In the genomic region with DNA sequence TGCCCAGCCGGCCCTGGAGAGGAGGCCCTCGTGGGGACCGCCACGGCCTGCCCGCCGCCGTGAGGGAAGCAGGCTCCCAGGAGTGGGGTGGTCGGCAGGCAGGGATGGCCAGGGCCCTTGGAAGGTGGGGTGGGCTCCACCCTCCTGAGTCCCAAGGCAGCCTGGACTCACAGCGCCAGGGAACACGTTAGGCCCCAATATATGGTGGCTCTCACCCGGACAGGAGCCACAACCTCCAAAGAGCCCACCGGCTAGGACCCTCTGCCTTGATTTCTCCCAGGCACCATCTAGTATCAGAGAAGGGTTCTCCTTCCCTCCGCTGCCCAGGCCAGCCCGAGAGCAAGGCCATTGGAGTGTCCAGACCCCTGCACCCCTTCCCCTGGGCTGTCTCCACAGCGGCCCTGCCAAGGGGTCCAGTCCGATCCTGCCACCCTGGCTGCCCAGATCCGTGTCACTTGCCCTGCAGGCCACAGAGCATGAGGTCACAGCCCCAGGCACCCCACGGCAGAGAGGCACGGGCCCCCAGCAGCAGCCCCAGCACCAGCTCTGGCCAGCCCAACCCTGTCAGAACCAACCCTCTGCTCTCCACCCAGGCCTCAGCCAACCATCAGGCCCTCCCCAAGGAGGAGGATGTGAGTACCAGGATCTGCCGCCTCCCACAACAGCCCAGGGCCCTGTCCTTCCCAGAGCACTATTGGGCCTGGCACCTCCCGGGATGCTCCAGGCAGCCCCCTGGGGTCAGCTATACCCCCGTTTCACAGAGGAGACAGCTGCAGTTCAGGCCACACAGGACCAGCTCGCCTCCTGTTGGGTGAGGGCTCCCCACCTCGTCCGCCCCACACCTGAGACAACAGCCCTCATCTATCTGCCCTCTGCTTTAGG, we compare ENCODE assay signal across 1 cellular context.
TF ChIP-seq lines count a peak whose summit lies in the region.

No MANE protein-coding gene starts in this region.

TF ChIP-seq in HepG2, 621 proteins besides CTCF, POLR2A, EP300 and RAD21 (continued from another document and continues in another):
- TF ChIP-seq, protein P1, sequence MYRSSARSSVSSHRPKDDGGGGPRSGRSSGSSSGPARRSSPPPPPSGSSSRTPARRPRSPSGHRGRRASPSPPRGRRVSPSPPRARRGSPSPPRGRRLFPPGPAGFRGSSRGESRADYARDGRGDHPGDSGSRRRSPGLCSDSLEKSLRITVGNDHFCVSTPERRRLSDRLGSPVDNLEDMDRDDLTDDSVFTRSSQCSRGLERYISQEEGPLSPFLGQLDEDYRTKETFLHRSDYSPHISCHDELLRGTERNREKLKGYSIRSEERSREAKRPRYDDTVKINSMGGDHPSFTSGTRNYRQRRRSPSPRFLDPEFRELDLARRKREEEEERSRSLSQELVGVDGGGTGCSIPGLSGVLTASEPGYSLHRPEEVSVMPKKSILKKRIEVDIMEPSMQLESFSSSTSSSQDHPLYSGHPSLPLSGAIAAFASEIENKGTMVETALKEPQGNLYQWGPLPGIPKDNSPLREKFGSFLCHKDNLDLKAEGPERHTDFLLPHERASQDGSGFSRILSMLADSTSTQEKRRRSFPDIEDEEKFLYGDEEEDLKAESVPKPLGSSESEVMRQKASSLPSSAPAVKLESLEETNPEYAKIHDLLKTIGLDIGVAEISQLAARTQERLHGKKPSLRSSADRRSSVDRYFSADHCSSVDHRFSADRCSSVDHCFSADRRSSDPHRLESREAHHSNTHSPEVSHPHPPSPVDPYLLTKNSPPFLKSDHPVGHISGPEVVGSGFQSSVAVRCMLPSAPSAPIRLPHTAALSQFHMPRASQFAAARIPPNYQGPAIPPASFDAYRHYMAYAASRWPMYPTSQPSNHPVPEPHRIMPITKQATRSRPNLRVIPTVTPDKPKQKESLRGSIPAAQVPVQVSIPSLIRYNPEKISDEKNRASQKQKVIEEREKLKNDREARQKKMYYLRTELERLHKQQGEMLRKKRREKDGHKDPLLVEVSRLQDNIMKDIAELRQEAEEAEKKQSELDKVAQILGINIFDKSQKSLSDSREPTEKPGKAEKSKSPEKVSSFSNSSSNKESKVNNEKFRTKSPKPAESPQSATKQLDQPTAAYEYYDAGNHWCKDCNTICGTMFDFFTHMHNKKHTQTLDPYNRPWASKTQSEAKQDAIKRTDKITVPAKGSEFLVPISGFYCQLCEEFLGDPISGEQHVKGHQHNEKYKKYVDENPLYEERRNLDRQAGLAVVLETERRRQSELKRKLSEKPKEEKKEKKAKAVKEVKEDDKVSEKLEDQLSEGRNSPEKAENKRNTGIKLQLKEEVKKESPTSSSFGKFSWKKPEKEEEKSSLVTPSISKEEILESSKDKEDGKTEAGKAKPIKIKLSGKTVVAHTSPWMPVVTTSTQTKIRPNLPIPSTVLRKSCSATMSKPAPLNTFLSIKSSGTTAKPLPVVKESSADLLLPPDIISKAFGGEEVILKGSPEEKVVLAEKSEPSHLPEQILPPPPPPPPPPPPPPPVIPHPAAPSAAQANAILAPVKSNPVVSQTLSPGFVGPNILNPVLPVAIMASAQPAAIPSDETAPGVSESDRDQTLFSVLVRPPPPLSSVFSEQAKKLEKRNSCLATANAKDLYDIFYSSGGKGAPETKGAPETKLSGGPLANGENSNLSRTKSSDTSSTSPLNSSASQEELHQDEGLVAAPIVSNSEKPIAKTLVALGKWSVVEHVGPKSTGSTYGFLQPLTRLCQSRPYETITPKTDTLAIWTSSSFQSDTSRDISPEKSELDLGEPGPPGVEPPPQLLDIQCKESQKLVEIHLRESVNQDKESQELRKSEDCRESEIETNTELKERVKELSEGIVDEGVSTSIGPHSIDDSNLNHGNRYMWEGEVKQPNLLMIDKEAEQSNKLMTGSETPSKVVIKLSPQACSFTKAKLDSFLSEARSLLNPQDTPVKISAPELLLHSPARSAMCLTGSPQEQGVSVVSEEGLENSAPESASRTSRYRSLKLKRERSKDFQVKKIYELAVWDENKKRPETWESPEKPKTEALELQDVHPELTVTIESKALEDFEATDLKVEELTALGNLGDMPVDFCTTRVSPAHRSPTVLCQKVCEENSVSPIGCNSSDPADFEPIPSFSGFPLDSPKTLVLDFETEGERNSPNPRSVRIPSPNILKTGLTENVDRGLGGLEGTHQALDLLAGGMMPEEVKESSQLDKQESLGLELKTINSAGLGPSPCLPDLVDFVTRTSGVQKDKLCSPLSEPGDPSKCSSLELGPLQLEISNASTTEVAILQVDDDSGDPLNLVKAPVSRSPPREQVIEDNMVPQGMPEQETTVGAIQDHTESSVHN (CRISPR knock-in tag; IDR thresholded peaks at IDR 0.05), result no peak
- TF ChIP-seq ZNF260 (CRISPR knock-in tag; IDR thresholded peaks at IDR 0.05; ENCODE audit: borderline replicate concordance, low read depth) (no peak), ZNF549 (CRISPR knock-in tag; IDR thresholded peaks at IDR 0.05) (no peak), ZSCAN20 (CRISPR knock-in tag; IDR thresholded peaks at IDR 0.05; ENCODE audit: borderline replicate concordance) (no peak), REPIN1 (CRISPR knock-in tag; IDR thresholded peaks at IDR 0.05; ENCODE audit: borderline replicate concordance, low read depth) (no peak), ZNF431 (CRISPR knock-in tag; IDR thresholded peaks at IDR 0.05; ENCODE audit: borderline replicate concordance, low read depth) (0 out of 2 replicates have a peak, but pooled peaks have one; percentile 53), TBX3 (IDR thresholded peaks at IDR 0.05; ENCODE audit: borderline replicate concordance) (no peak), SPEN (CRISPR knock-in tag; IDR thresholded peaks at IDR 0.05; ENCODE audit: low read depth) (no peak; the same call in 1 of the 2 replicates), CHD4 (IDR thresholded peaks at IDR 0.05; ENCODE audit: borderline replicate concordance, low read length) (no peak), EHMT2 (IDR thresholded peaks at IDR 0.05; ENCODE audit: borderline replicate concordance, low read depth, low read length) (no peak), ZNF749 (CRISPR knock-in tag; IDR thresholded peaks at IDR 0.05; ENCODE audit: borderline replicate concordance) (no peak), RBFOX2 (IDR thresholded peaks at IDR 0.05; ENCODE audit: low read depth, low read length) (peak; percentile 48; the same call in 1 of the 2 replicates)
- TF ChIP-seq, protein P2, sequence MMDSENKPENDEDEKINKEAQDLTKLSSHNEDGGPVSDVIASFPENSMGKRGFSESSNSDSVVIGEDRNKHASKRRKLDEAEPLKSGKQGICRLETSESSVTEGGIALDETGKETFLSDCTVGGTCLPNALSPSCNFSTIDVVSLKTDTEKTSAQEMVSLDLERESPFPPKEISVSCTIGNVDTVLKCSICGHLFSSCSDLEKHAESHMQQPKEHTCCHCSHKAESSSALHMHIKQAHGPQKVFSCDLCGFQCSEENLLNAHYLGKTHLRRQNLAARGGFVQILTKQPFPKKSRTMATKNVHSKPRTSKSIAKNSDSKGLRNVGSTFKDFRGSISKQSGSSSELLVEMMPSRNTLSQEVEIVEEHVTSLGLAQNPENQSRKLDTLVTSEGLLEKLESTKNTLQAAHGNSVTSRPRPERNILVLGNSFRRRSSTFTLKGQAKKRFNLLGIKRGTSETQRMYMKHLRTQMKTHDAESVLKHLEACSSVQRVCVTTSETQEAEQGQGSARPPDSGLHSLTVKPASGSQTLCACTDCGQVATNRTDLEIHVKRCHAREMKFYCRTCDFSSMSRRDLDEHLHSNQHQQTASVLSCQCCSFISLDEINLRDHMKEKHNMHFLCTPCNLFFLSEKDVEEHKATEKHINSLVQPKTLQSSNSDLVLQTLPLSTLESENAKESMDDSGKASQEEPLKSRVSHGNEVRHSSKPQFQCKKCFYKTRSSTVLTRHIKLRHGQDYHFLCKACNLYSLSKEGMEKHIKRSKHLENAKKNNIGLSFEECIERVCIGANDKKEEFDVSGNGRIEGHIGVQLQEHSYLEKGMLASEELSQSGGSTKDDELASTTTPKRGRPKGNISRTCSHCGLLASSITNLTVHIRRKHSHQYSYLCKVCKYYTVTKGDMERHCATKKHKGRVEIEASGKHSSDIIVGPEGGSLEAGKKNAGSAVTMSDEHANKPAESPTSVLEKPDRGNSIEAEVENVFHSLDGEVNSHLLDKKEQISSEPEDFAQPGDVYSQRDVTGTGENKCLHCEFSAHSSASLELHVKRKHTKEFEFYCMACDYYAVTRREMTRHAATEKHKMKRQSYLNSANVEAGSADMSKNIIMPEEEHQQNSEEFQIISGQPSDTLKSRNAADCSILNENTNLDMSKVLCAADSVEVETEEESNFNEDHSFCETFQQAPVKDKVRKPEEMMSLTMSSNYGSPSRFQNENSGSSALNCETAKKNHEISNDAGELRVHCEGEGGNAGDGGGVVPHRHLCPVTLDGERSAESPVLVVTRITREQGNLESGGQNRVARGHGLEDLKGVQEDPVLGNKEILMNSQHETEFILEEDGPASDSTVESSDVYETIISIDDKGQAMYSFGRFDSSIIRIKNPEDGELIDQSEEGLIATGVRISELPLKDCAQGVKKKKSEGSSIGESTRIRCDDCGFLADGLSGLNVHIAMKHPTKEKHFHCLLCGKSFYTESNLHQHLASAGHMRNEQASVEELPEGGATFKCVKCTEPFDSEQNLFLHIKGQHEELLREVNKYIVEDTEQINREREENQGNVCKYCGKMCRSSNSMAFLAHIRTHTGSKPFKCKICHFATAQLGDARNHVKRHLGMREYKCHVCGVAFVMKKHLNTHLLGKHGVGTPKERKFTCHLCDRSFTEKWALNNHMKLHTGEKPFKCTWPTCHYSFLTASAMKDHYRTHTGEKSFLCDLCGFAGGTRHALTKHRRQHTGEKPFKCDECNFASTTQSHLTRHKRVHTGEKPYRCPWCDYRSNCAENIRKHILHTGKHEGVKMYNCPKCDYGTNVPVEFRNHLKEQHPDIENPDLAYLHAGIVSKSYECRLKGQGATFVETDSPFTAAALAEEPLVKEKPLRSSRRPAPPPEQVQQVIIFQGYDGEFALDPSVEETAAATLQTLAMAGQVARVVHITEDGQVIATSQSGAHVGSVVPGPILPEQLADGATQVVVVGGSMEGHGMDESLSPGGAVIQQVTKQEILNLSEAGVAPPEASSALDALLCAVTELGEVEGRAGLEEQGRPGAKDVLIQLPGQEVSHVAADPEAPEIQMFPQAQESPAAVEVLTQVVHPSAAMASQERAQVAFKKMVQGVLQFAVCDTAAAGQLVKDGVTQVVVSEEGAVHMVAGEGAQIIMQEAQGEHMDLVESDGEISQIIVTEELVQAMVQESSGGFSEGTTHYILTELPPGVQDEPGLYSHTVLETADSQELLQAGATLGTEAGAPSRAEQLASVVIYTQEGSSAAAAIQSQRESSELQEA (CRISPR knock-in tag; IDR thresholded peaks at IDR 0.05; ENCODE audit: not compliant biosample characterization), result peak; percentile 36
- TF ChIP-seq, protein P3, sequence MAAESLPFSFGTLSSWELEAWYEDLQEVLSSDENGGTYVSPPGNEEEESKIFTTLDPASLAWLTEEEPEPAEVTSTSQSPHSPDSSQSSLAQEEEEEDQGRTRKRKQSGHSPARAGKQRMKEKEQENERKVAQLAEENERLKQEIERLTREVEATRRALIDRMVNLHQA (CRISPR knock-in tag; IDR thresholded peaks at IDR 0.05), result no peak
- TF ChIP-seq, protein P4, sequence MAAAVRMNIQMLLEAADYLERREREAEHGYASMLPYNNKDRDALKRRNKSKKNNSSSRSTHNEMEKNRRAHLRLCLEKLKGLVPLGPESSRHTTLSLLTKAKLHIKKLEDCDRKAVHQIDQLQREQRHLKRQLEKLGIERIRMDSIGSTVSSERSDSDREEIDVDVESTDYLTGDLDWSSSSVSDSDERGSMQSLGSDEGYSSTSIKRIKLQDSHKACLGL (CRISPR knock-in tag; IDR thresholded peaks at IDR 0.05), result peak; percentile 48; the same call in 1 of the 2 replicates
- TF ChIP-seq, protein P5, sequence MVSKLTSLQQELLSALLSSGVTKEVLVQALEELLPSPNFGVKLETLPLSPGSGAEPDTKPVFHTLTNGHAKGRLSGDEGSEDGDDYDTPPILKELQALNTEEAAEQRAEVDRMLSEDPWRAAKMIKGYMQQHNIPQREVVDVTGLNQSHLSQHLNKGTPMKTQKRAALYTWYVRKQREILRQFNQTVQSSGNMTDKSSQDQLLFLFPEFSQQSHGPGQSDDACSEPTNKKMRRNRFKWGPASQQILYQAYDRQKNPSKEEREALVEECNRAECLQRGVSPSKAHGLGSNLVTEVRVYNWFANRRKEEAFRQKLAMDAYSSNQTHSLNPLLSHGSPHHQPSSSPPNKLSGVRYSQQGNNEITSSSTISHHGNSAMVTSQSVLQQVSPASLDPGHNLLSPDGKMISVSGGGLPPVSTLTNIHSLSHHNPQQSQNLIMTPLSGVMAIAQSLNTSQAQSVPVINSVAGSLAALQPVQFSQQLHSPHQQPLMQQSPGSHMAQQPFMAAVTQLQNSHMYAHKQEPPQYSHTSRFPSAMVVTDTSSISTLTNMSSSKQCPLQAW (CRISPR knock-in tag; IDR thresholded peaks at IDR 0.05), result no peak; the same call in 1 of the 2 replicates
- TF ChIP-seq, protein P6, sequence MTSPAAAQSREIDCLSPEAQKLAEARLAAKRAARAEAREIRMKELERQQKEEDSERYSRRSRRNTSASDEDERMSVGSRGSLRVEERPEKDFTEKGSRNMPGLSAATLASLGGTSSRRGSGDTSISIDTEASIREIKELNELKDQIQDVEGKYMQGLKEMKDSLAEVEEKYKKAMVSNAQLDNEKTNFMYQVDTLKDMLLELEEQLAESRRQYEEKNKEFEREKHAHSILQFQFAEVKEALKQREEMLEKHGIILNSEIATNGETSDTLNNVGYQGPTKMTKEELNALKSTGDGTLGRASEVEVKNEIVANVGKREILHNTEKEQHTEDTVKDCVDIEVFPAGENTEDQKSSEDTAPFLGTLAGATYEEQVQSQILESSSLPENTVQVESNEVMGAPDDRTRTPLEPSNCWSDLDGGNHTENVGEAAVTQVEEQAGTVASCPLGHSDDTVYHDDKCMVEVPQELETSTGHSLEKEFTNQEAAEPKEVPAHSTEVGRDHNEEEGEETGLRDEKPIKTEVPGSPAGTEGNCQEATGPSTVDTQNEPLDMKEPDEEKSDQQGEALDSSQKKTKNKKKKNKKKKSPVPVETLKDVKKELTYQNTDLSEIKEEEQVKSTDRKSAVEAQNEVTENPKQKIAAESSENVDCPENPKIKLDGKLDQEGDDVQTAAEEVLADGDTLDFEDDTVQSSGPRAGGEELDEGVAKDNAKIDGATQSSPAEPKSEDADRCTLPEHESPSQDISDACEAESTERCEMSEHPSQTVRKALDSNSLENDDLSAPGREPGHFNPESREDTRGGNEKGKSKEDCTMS (CRISPR knock-in tag; conservative IDR thresholded peaks at IDR 0.05), result no peak
- TF ChIP-seq, protein P7, sequence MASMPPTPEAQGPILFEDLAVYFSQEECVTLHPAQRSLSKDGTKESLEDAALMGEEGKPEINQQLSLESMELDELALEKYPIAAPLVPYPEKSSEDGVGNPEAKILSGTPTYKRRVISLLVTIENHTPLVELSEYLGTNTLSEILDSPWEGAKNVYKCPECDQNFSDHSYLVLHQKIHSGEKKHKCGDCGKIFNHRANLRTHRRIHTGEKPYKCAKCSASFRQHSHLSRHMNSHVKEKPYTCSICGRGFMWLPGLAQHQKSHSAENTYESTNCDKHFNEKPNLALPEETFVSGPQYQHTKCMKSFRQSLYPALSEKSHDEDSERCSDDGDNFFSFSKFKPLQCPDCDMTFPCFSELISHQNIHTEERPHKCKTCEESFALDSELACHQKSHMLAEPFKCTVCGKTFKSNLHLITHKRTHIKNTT (CRISPR knock-in tag; IDR thresholded peaks at IDR 0.05), result no peak
- TF ChIP-seq, protein P8, sequence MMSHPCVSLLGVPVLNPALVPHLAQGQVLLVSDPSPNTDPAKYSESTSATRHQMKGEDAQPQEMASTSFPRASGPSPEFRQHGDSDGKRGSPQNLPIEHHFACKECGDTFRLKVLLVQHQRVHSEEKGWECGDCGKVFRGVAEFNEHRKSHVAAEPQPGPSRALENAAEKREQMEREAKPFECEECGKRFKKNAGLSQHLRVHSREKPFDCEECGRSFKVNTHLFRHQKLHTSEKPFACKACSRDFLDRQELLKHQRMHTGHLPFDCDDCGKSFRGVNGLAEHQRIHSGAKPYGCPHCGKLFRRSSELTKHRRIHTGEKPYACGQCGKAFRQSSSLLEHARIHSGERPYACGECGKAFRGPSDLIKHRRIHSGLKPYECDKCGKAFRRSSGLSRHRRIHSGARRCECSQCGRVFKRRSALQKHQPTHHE (CRISPR knock-in tag; IDR thresholded peaks at IDR 0.05; ENCODE audit: borderline replicate concordance), result 0 out of 2 replicates have a peak, but pooled peaks have one; percentile 24
- TF ChIP-seq, protein P9, sequence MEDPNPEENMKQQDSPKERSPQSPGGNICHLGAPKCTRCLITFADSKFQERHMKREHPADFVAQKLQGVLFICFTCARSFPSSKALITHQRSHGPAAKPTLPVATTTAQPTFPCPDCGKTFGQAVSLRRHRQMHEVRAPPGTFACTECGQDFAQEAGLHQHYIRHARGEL (CRISPR knock-in tag; IDR thresholded peaks at IDR 0.05), result no peak
